In genomic region chr9:127758843-127759242, GRCh38 we compare ENCODE assay signal across 19 cellular contexts. TPM values are rescaled to one million over a fixed set of nuclear protein-coding genes. Genes with fewer than 3 reads are reported as not detected.
DNase-seq lines count a peak whose midpoint lies in the region; ATAC-seq and TF ChIP-seq lines count a peak whose summit lies in the region.
"Had no signal": no experiment of that assay in that cellular context is flagged by ENCODE, and none has a peak within 500 bp of the region (broad histone marks: within the 10 kb centered on the region; RNA-seq: fewer than 3 reads in every experiment).

No MANE protein-coding gene starts in this region.

- ATAC-seq in activated naive CD8-positive, alpha-beta T cell treated with anti-CD3 and anti-CD28 coated beads, Interleukin-2, amount 50 U/mL, for 24 hours = no peak
- no peak for ATAC-seq in activated CD8-positive, alpha-beta T cell treated with anti-CD3 and anti-CD28 coated beads for 36 hours
- ATAC-seq in stimulated activated naive B cell treated with anti-CD40 and anti-IgM and Interleukin-4, amounts not matched to agents 10 μg/mL and 1 μg/mL and 100 μg/mL, for 72 hours (replicated peaks) = no peak
- ATAC-seq: HCT116, SK-N-SH treated with all-trans-retinoic acid at 6 μM for 48 hours had no signal

- H3K4me1 ChIP-seq in spleen = peaks cover 20 to 99% (median 65%) of the 10 kb centered on the region in 6 donors

- POLR2A ChIA-PET in activated CD8-positive, alpha-beta T cell treated with anti-CD3 and anti-CD28 coated beads for 36 hours (lab: Charles Lee) = no interaction called here

- H3K4me3 ChIP-seq in spleen = no peak overlapping the region

- H3K27me3 ChIP-seq in spleen (replicated peaks in 1 of 7) = no peaks in the 10 kb centered on the region

- WGBS in spleen, 5 donors = 75 to 93% (median 91%) methylated on average over 1 to 5 of the region's 5 CpGs

- DNase-seq in activated naive CD8-positive, alpha-beta T cell treated with anti-CD3 and anti-CD28 coated beads, Interleukin-2, amount 50 U/mL, for 24 hours = no peak
- DNase-seq in activated CD8-positive, alpha-beta T cell treated with anti-CD3 and anti-CD28 coated beads for 36 hours = no peak
- DNase-seq in immature natural killer cell (no peak), spleen (no peak), AML-193 (lab: John Stamatoyannopoulos, UW) (no peak), kidney tubule cell (ENCODE audit: low spot score) (no peak)
- DNase-seq in stimulated activated naive B cell treated with anti-CD40 and anti-IgM and Interleukin-4, amounts not matched to agents 10 μg/mL and 1 μg/mL and 100 μg/mL, for 72 hours = no peak
- DNase-seq: ACHN; activated CD4-positive, alpha-beta T cell treated with anti-CD3 and anti-CD28 coated beads for 4 hours; C1 segment of cervical spinal cord; NCI-H1417 treated with DMSO at 0.1 percent for 48 hours; NCI-H524 treated with DMSO at 0.1 percent for 48 hours; retina had no signal

- peaks cover 25% of the 10 kb centered on the region for H3K4me1 Mint-ChIP-seq in activated naive CD8-positive, alpha-beta T cell (ENCODE audit: low read depth)
- peaks cover 16% of the 10 kb centered on the region for H3K4me1 Mint-ChIP-seq in activated naive CD8-positive, alpha-beta T cell treated with anti-CD3 and anti-CD28 coated beads, Interleukin-2, amount 50 U/mL, for 24 hours
- H3K4me1 Mint-ChIP-seq in activated CD8-positive, alpha-beta T cell treated with anti-CD3 and anti-CD28 coated beads for 36 hours (ENCODE audit: low read depth) = peaks cover 16% of the 10 kb centered on the region
- H3K4me1 Mint-ChIP-seq in immature natural killer cell = peaks cover 23 to 29% of the 10 kb centered on the region in 2 donors
- H3K4me1 Mint-ChIP-seq in stimulated activated naive B cell treated with anti-CD40 and anti-IgM and Interleukin-4, amounts not matched to agents 10 μg/mL and 1 μg/mL and 100 μg/mL, for 72 hours = peaks cover 23 to 30% of the 10 kb centered on the region in 2 donors

- H3K9me3 ChIP-seq in spleen = no peaks in the 10 kb centered on the region

- H3K4me3 Mint-ChIP-seq in activated naive CD8-positive, alpha-beta T cell = no peak overlapping the region
- H3K4me3 Mint-ChIP-seq in activated naive CD8-positive, alpha-beta T cell treated with anti-CD3 and anti-CD28 coated beads, Interleukin-2, amount 50 U/mL, for 24 hours = no peak overlapping the region
- no peak overlapping the region for H3K4me3 Mint-ChIP-seq in activated CD8-positive, alpha-beta T cell treated with anti-CD3 and anti-CD28 coated beads for 36 hours
- H3K4me3 Mint-ChIP-seq in immature natural killer cell = no peak overlapping the region
- H3K4me3 Mint-ChIP-seq in stimulated activated naive B cell treated with anti-CD40 and anti-IgM and Interleukin-4, amounts not matched to agents 10 μg/mL and 1 μg/mL and 100 μg/mL, for 72 hours = no peak overlapping the region

- peak overlapping the region in 4 of 8 donors; percentile 19 to 92 (median 36) for H3K27ac ChIP-seq in spleen

- H3K36me3 Mint-ChIP-seq in activated naive CD8-positive, alpha-beta T cell = no peaks in the 10 kb centered on the region
- H3K36me3 Mint-ChIP-seq in activated naive CD8-positive, alpha-beta T cell treated with anti-CD3 and anti-CD28 coated beads, Interleukin-2, amount 50 U/mL, for 24 hours (ENCODE audit: low read depth) = peaks cover 3% of the 10 kb centered on the region
- peaks cover 8% of the 10 kb centered on the region for H3K36me3 Mint-ChIP-seq in activated CD8-positive, alpha-beta T cell treated with anti-CD3 and anti-CD28 coated beads for 36 hours (ENCODE audit: low read depth)
- H3K36me3 Mint-ChIP-seq in immature natural killer cell = peaks cover 0 to 16% (median 0%) of the 10 kb centered on the region in 3 donors
- peaks cover 32 to 33% of the 10 kb centered on the region in 2 donors for H3K36me3 Mint-ChIP-seq in stimulated activated naive B cell treated with anti-CD40 and anti-IgM and Interleukin-4, amounts not matched to agents 10 μg/mL and 1 μg/mL and 100 μg/mL, for 72 hours
- H3K36me3 Mint-ChIP-seq: brain had no signal

- H3K36me3 ChIP-seq in spleen = peaks cover 2 to 98% (median 43%) of the 10 kb centered on the region in 6 donors

- peak overlapping the region; percentile 76 for H3K27ac Mint-ChIP-seq in activated naive CD8-positive, alpha-beta T cell
- H3K27ac Mint-ChIP-seq in activated naive CD8-positive, alpha-beta T cell treated with anti-CD3 and anti-CD28 coated beads, Interleukin-2, amount 50 U/mL, for 24 hours = no peak overlapping the region
- H3K27ac Mint-ChIP-seq in activated CD8-positive, alpha-beta T cell treated with anti-CD3 and anti-CD28 coated beads for 36 hours = peak overlapping the region; percentile 10
- peak overlapping the region; percentile 53 to 80 (median 73) for H3K27ac Mint-ChIP-seq in immature natural killer cell
- H3K27ac Mint-ChIP-seq in stimulated activated naive B cell treated with anti-CD40 and anti-IgM and Interleukin-4, amounts not matched to agents 10 μg/mL and 1 μg/mL and 100 μg/mL, for 72 hours = peak overlapping the region; percentile 88

- TF ChIP-seq POLR2A in spleen (IDR thresholded peaks at IDR 0.05) = no peak

- no peaks in the 10 kb centered on the region for H3K9me3 Mint-ChIP-seq in activated naive CD8-positive, alpha-beta T cell (ENCODE audit: low read depth)
- no peaks in the 10 kb centered on the region for H3K9me3 Mint-ChIP-seq in activated naive CD8-positive, alpha-beta T cell treated with anti-CD3 and anti-CD28 coated beads, Interleukin-2, amount 50 U/mL, for 24 hours
- H3K9me3 Mint-ChIP-seq in activated CD8-positive, alpha-beta T cell treated with anti-CD3 and anti-CD28 coated beads for 36 hours = no peaks in the 10 kb centered on the region
- no peaks in the 10 kb centered on the region for H3K9me3 Mint-ChIP-seq in immature natural killer cell
- H3K9me3 Mint-ChIP-seq in stimulated activated naive B cell treated with anti-CD40 and anti-IgM and Interleukin-4, amounts not matched to agents 10 μg/mL and 1 μg/mL and 100 μg/mL, for 72 hours = no peaks in the 10 kb centered on the region

- H3K27me3 Mint-ChIP-seq in activated naive CD8-positive, alpha-beta T cell = no peaks in the 10 kb centered on the region
- H3K27me3 Mint-ChIP-seq in activated naive CD8-positive, alpha-beta T cell treated with anti-CD3 and anti-CD28 coated beads, Interleukin-2, amount 50 U/mL, for 24 hours = no peaks in the 10 kb centered on the region
- no peaks in the 10 kb centered on the region for H3K27me3 Mint-ChIP-seq in activated CD8-positive, alpha-beta T cell treated with anti-CD3 and anti-CD28 coated beads for 36 hours
- no peaks in the 10 kb centered on the region for H3K27me3 Mint-ChIP-seq in immature natural killer cell (ENCODE audit: low read depth in 3 of 3)
- no peaks in the 10 kb centered on the region for H3K27me3 Mint-ChIP-seq in stimulated activated naive B cell treated with anti-CD40 and anti-IgM and Interleukin-4, amounts not matched to agents 10 μg/mL and 1 μg/mL and 100 μg/mL, for 72 hours

- CTCF ChIA-PET in activated CD8-positive, alpha-beta T cell treated with anti-CD3 and anti-CD28 coated beads for 36 hours (lab: Charles Lee) = interaction anchor here (0.9 to 1.5 kb wide), 2 partner anchors 24 to 111 kb away, joined by 3 to 4 read pairs; partner anchors contain the start of gene TOR2A

- intact Hi-C loops in activated CD8-positive, alpha-beta T cell treated with anti-CD3 and anti-CD28 coated beads for 36 hours (cut with micrococcal nuclease) = no loop called here
- intact Hi-C loops in spleen (cut with DNase I; ENCODE audit: low total_unique reads) = no loop called here

- TF ChIP-seq CTCF in activated CD8-positive, alpha-beta T cell treated with anti-CD3 and anti-CD28 coated beads for 36 hours (IDR thresholded peaks at IDR 0.05) = no peak
- TF ChIP-seq CTCF in spleen (IDR thresholded peaks at IDR 0.05 in 8 of 11, conservative IDR thresholded peaks at IDR 0.05 in 3 of 11) = no peak

RNA-seq across cellular contexts. Expression of gene SH2D3C, which starts 19.6 kb away (rescaled TPM):
- total RNA-seq in activated CD8-positive, alpha-beta T cell treated with anti-CD3 and anti-CD28 coated beads for 36 hours = 10 to 100 TPM; 29.9 to 30.3 TPM
- polyA plus RNA-seq in immature natural killer cell (10 to 100 TPM; 16.9 to 86.2 (median 18.7) TPM), spleen (10 to 100 TPM; 27.0 to 51.1 (median 34.3) TPM)
- total RNA-seq in spleen = 10 to 100 TPM; 44.7 to 85.4 (median 61.2) TPM
- total RNA-seq: LHCN-M2 had no signal

RNA-seq across cellular contexts. Expression of gene TOR2A, which starts 23.7 kb away (rescaled TPM):
- total RNA-seq in activated CD8-positive, alpha-beta T cell treated with anti-CD3 and anti-CD28 coated beads for 36 hours = 10 to 100 TPM; 14.4 to 16.1 TPM
- polyA plus RNA-seq in immature natural killer cell (10 to 100 TPM; 38.9 to 55.1 (median 49.9) TPM), spleen (10 to 100 TPM; 17.9 to 29.1 (median 18.4) TPM)
- total RNA-seq in spleen = 10 to 100 TPM; 16.8 to 36.5 (median 24.5) TPM

RNA-seq across cellular contexts. Expression of gene CDK9, which starts 27.0 kb away (rescaled TPM):
- total RNA-seq in activated CD8-positive, alpha-beta T cell treated with anti-CD3 and anti-CD28 coated beads for 36 hours = 10 to 100 TPM; 86.2 to 91.6 TPM
- polyA plus RNA-seq in immature natural killer cell = 10 to 100 TPM; 44.6 to 83.1 (median 58.1) TPM
- total RNA-seq in spleen = 100 to 1,000 TPM in 4 of 7 donors, 10 to 100 TPM in 3; 68.3 to 149 (median 103) TPM
- 10 to 100 TPM; 49.2 to 87.6 (median 87.1) TPM for polyA plus RNA-seq in spleen

RNA-seq across cellular contexts. Expression of gene TTC16, which starts 43.0 kb away (rescaled TPM):
- total RNA-seq in activated CD8-positive, alpha-beta T cell treated with anti-CD3 and anti-CD28 coated beads for 36 hours = 1 to 10 TPM; 2.1 to 2.3 TPM
- polyA plus RNA-seq in immature natural killer cell (1 to 10 TPM in 2 of 3 donors, not detected in 1; 1.3 to 2.4 TPM), spleen (under 1 TPM; 0.12 to 0.98 (median 0.61) TPM)
- 1 to 10 TPM in 6 of 7 donors, under 1 TPM in 1; 0.60 to 3.1 (median 2.0) TPM for total RNA-seq in spleen
- total RNA-seq: LHCN-M2, RPMI7951 had no signal

RNA-seq across cellular contexts. Expression of gene PTRH1, which starts 43.4 kb away (rescaled TPM):
- 10 to 100 TPM; 15.9 to 16.0 TPM for total RNA-seq in activated CD8-positive, alpha-beta T cell treated with anti-CD3 and anti-CD28 coated beads for 36 hours
- 10 to 100 TPM; 36.6 to 40.6 (median 39.7) TPM for polyA plus RNA-seq in immature natural killer cell
- total RNA-seq in spleen = 10 to 100 TPM in 4 of 7 donors, 1 to 10 TPM in 3; 8.1 to 17.9 (median 10.7) TPM
- 10 to 100 TPM in 2 of 3 donors, 1 to 10 TPM in 1; 7.4 to 17.5 (median 14.7) TPM for polyA plus RNA-seq in spleen
